8 cellular contexts compared by ENCODE assay signal in genomic region chrX:12977761-12978204, GRCh38. TPM values are rescaled to one million over a fixed set of nuclear protein-coding genes. Genes with fewer than 3 reads are reported as not detected.
DNase-seq lines count a peak whose midpoint lies in the region; ATAC-seq lines count a peak whose summit lies in the region.

No MANE protein-coding gene starts in this region.

- DNase-seq in T-helper 2 cell treated with Interferon-gamma antibody and Interleukin-4, amounts not matched to agents 5 μg/mL and 100 μg/mL, for 36 hours (ENCODE audit: low spot score): no peak
- no peak for DNase-seq in T-helper 2 cell
- no peak for DNase-seq in activated naive CD8-positive, alpha-beta T cell treated with anti-CD3 and anti-CD28 coated beads, Interleukin-2, amount 50 U/mL, for 24 hours
- no peak for DNase-seq in NCI-H2171 (lab: John Stamatoyannopoulos, UW)
- no peak for DNase-seq in cerebellum (ENCODE audit: low spot score)
- no peak for DNase-seq in effector CD4-positive, alpha-beta T cell

- H3K9me3 ChIP-seq in muscle layer of duodenum (ENCODE audit: control insufficient read depth in 1 of 2, low read length in 2 of 2): no peaks in the 10 kb centered on the region

- peak overlapping the region; percentile 87 for H3K27ac ChIP-seq in muscle layer of duodenum (ENCODE audit: low read length)

- peaks cover 42% of the 10 kb centered on the region for H3K36me3 Mint-ChIP-seq in T-helper 2 cell treated with Interferon-gamma antibody and Interleukin-4, amounts not matched to agents 5 μg/mL and 100 μg/mL, for 36 hours (ENCODE audit: low read depth)
- peaks cover 33% of the 10 kb centered on the region for H3K36me3 Mint-ChIP-seq in activated naive CD8-positive, alpha-beta T cell treated with anti-CD3 and anti-CD28 coated beads, Interleukin-2, amount 50 U/mL, for 24 hours (ENCODE audit: low read depth)

- no peaks in the 10 kb centered on the region for H3K4me1 ChIP-seq in muscle layer of duodenum (ENCODE audit: control insufficient read depth in 1 of 2, insufficient read depth in 2 of 2, low read length in 2 of 2)

- H3K4me3 ChIP-seq in muscle layer of duodenum (ENCODE audit: low read depth in 1 of 2, low read length in 2 of 2): peak overlapping the region; percentile 61 to 81

- no peaks in the 10 kb centered on the region for H3K27me3 ChIP-seq in muscle layer of duodenum (ENCODE audit: low read depth, low read length)

- H3K36me3 ChIP-seq in muscle layer of duodenum (ENCODE audit: control insufficient read depth in 1 of 2, insufficient read depth in 2 of 2, low read length in 2 of 2): no peaks in the 10 kb centered on the region

- ATAC-seq in HG03159 (IDR thresholded peaks at IDR 0.05; ENCODE audit: unreplicated experiment): peak; percentile 2
- ATAC-seq in activated naive CD8-positive, alpha-beta T cell treated with anti-CD3 and anti-CD28 coated beads, Interleukin-2, amount 50 U/mL, for 24 hours: no peak

- H3K9me3 Mint-ChIP-seq in T-helper 2 cell treated with Interferon-gamma antibody and Interleukin-4, amounts not matched to agents 5 μg/mL and 100 μg/mL, for 36 hours: no peaks in the 10 kb centered on the region
- H3K9me3 Mint-ChIP-seq in activated naive CD8-positive, alpha-beta T cell treated with anti-CD3 and anti-CD28 coated beads, Interleukin-2, amount 50 U/mL, for 24 hours: no peaks in the 10 kb centered on the region

- peak overlapping the region; percentile 98 for H3K27ac Mint-ChIP-seq in T-helper 2 cell treated with Interferon-gamma antibody and Interleukin-4, amounts not matched to agents 5 μg/mL and 100 μg/mL, for 36 hours
- peak overlapping the region; percentile 96 for H3K27ac Mint-ChIP-seq in activated naive CD8-positive, alpha-beta T cell treated with anti-CD3 and anti-CD28 coated beads, Interleukin-2, amount 50 U/mL, for 24 hours

- peaks cover 30% of the 10 kb centered on the region for H3K4me1 Mint-ChIP-seq in T-helper 2 cell treated with Interferon-gamma antibody and Interleukin-4, amounts not matched to agents 5 μg/mL and 100 μg/mL, for 36 hours (ENCODE audit: low read depth)
- peaks cover 51% of the 10 kb centered on the region for H3K4me1 Mint-ChIP-seq in activated naive CD8-positive, alpha-beta T cell treated with anti-CD3 and anti-CD28 coated beads, Interleukin-2, amount 50 U/mL, for 24 hours

- peak overlapping the region; percentile 99 for H3K4me3 Mint-ChIP-seq in T-helper 2 cell treated with Interferon-gamma antibody and Interleukin-4, amounts not matched to agents 5 μg/mL and 100 μg/mL, for 36 hours
- peak overlapping the region; percentile 92 for H3K4me3 Mint-ChIP-seq in activated naive CD8-positive, alpha-beta T cell treated with anti-CD3 and anti-CD28 coated beads, Interleukin-2, amount 50 U/mL, for 24 hours

- H3K27me3 Mint-ChIP-seq in T-helper 2 cell treated with Interferon-gamma antibody and Interleukin-4, amounts not matched to agents 5 μg/mL and 100 μg/mL, for 36 hours (ENCODE audit: low read depth): peaks cover 2% of the 10 kb centered on the region
- no peaks in the 10 kb centered on the region for H3K27me3 Mint-ChIP-seq in activated naive CD8-positive, alpha-beta T cell treated with anti-CD3 and anti-CD28 coated beads, Interleukin-2, amount 50 U/mL, for 24 hours

RNA-seq across cellular contexts. Expression of gene TMSB4X, which starts 2.9 kb away (rescaled TPM):
- 3,074 TPM for total RNA-seq in cerebellum
